ENCODE assay signal across 8 cellular contexts in genomic region chr7:73522081-73522818, GRCh38. TPM values are rescaled to one million over a fixed set of nuclear protein-coding genes. Genes with fewer than 3 reads are reported as not detected.
A peak's percentile ranks its signal among the peaks of the same experiment; 100 is the strongest.
DNase-seq lines count a peak whose midpoint lies in the region; TF ChIP-seq lines count a peak whose summit lies in the region.

TSS of gene BAZ1B (minus strand) at chr7:73522293. CDS start at chr7:73521933, 360 bp downstream.

- no peak for TF ChIP-seq CTCF in GM20000 (IDR thresholded peaks at IDR 0.05; ENCODE audit: extremely low read depth, missing control alignments)

- DNase-seq in COLO668 (lab: John Stamatoyannopoulos, UW; ENCODE audit: unreplicated experiment) (peak; percentile 98), GM20000 (ENCODE audit: low spot score) (peak; percentile 99), HT-29 (ENCODE audit: low spot score) (peak; percentile 99), NOMO-1 (lab: John Stamatoyannopoulos, UW; ENCODE audit: unreplicated experiment in 2 of 2) (peak; percentile 100), lung microvascular endothelial cell (ENCODE audit: low read depth in 2 of 2) (peak; percentile 99)
- DNase-seq in effector memory CD4-positive, alpha-beta T cell: peak; percentile 91 to 96 (median 95)
- DNase-seq in stimulated activated CD4-positive, alpha-beta T cell treated with anti-CD3 and anti-CD28 coated beads, TNF-alpha, amount 100 ng/mL, for 48 hours (ENCODE audit: low read depth in 3 of 3): peak; percentile 93 to 98 (median 97)

- H3K27ac ChIP-seq in effector memory CD4-positive, alpha-beta T cell (ENCODE audit: insufficient read depth, low read length, poor library complexity, severe bottlenecking): peak within 1 kb of the TSS; percentile 80

- no peaks in the 10 kb centered on the region for H3K27me3 ChIP-seq in effector memory CD4-positive, alpha-beta T cell (replicated peaks; ENCODE audit: control insufficient read depth, insufficient read depth, low read length, poor library complexity, severe bottlenecking)

- CTCF ChIA-PET in activated CD8-positive, alpha-beta memory T cell treated with anti-CD3 and anti-CD28 coated beads for 36 hours (lab: Charles Lee): interaction anchor here (1.0 to 1.2 kb wide), 2 partner anchors 38 to 212 kb away, joined by 3 read pairs; no protein-coding TSS in a partner anchor

- POLR2A ChIA-PET in activated CD8-positive, alpha-beta memory T cell treated with anti-CD3 and anti-CD28 coated beads for 36 hours (lab: Charles Lee): interaction anchor here (0.5 to 2.0 kb wide), 8 partner anchors 35 to 1120 kb away, joined by 3 to 13 read pairs (median 4); partner anchors contain the start of genes ABHD11, BCL7B and TBL2

- no peaks in the 10 kb centered on the region for H3K9me3 ChIP-seq in effector memory CD4-positive, alpha-beta T cell (ENCODE audit: control insufficient read depth, low read length)

- peak within 1 kb of the TSS; percentile 88 for H3K4me3 ChIP-seq in effector memory CD4-positive, alpha-beta T cell (ENCODE audit: insufficient read depth, low read depth, low read length, poor library complexity, severe bottlenecking)

- H3K36me3 ChIP-seq in effector memory CD4-positive, alpha-beta T cell (ENCODE audit: control insufficient read depth, insufficient read depth, low read length): peaks cover 3% of the 10 kb centered on the region

- H3K4me1 ChIP-seq in effector memory CD4-positive, alpha-beta T cell (ENCODE audit: control insufficient read depth, insufficient read depth, low read length, poor library complexity, severe bottlenecking): peaks cover 45% of the 10 kb centered on the region

RNA-seq across cellular contexts. Expression of gene BAZ1B, which starts in this region (rescaled TPM):
- total RNA-seq in HT-29 (2014; rRNA removed; shearing (Covaris generic)): 49.9 and 51.9 TPM in 2 replicates
- 100 to 1,000 TPM; 115 TPM for total RNA-seq in activated CD8-positive, alpha-beta memory T cell treated with anti-CD3 and anti-CD28 coated beads for 36 hours
- total RNA-seq in lung microvascular endothelial cell: 27.7 and 34.1 TPM in 2 replicates

Comparison
In these comparisons a context has a peak if more than half of its experiments do, and no peak if none do; other contexts are left out.
1. Peak in every context shown above with its lines: DNase-seq, H3K4me3 ChIP-seq and H3K27ac ChIP-seq.